ENCODE assay signal across 8 cellular contexts in genomic region chr11:76152086-76152658, GRCh38. TPM values are rescaled to one million over a fixed set of nuclear protein-coding genes. Genes with fewer than 3 reads are reported as not detected.
DNase-seq lines count a peak whose midpoint lies in the region; ATAC-seq and TF ChIP-seq lines count a peak whose summit lies in the region.

No MANE protein-coding gene starts in this region.

- H3K36me3 ChIP-seq in Caco-2 (ENCODE audit: control insufficient read depth, insufficient read depth, low read length): no peaks in the 10 kb centered on the region

- in situ Hi-C loops in KBM-7 (cut with MboI; ENCODE audit: low pct_unique_long_range_greater_than_20kb, low sequenced_read_pairs): no loop called here

- H3K27ac Mint-ChIP-seq in Caco-2 (ENCODE audit: unreplicated experiment): peak overlapping the region; percentile 90
- H3K27ac Mint-ChIP-seq in central memory CD8-positive, alpha-beta T cell (ENCODE audit: low read depth): peak overlapping the region; percentile 91

- DNase-seq in Caco-2 (peak; percentile 67 to 77), KBM-7 (peak; percentile 90), kidney glomerular epithelial cell (lab: John Stamatoyannopoulos, UW) (peak; percentile 64)
- DNase-seq in activated CD4-positive, CD25-positive, alpha-beta regulatory T cell (lab: John Stamatoyannopoulos, UW): peak; percentile 54 to 77 (median 68)
- peak; percentile 53 to 59 for DNase-seq in central memory CD8-positive, alpha-beta T cell (ENCODE audit: low spot score in 2 of 2)
- DNase-seq in stimulated activated CD4-positive, alpha-beta T cell treated with anti-CD3 and anti-CD28 coated beads, Interleukin-1b, Interleukin-23, amount 100 ng/mL, for 24 hours (ENCODE audit: low read depth in 4 of 4, low spot score in 1 of 4): peak; percentile 70 to 88 (median 78)

- no peaks in the 10 kb centered on the region for H3K27me3 Mint-ChIP-seq in Caco-2 (ENCODE audit: insufficient read depth, unreplicated experiment)
- H3K27me3 Mint-ChIP-seq in central memory CD8-positive, alpha-beta T cell: no peaks in the 10 kb centered on the region

- BruUV-seq in Caco-2 (replicated peaks; lab: Mats Ljungman, UMichigan): no TSS peak

- peaks cover 63% of the 10 kb centered on the region for H3K4me1 Mint-ChIP-seq in Caco-2 (ENCODE audit: low read depth, unreplicated experiment)
- H3K4me1 Mint-ChIP-seq in central memory CD8-positive, alpha-beta T cell: peaks cover 34% of the 10 kb centered on the region

- no peaks in the 10 kb centered on the region for H3K9me3 ChIP-seq in Caco-2

- CTCF ChIA-PET in Caco-2 (lab: Charles Lee): interaction anchor here (0.8 to 2.0 kb wide), 5 partner anchors 21 to 255 kb away, joined by 3 to 6 read pairs (median 3); no protein-coding TSS in a partner anchor

- no peaks in the 10 kb centered on the region for H3K27me3 ChIP-seq in Caco-2 (replicated peaks; ENCODE audit: control insufficient read depth, insufficient read depth, low read length)

- H3K4me1 ChIP-seq in Caco-2: peaks cover 79% of the 10 kb centered on the region

- H3K4me3 Mint-ChIP-seq in Caco-2 (ENCODE audit: unreplicated experiment): peak overlapping the region; percentile 56
- peak overlapping the region; percentile 70 for H3K4me3 Mint-ChIP-seq in central memory CD8-positive, alpha-beta T cell

- peaks cover 6% of the 10 kb centered on the region for H3K36me3 Mint-ChIP-seq in Caco-2 (ENCODE audit: insufficient read depth, unreplicated experiment)
- H3K36me3 Mint-ChIP-seq in central memory CD8-positive, alpha-beta T cell (ENCODE audit: insufficient read depth): peaks cover 6% of the 10 kb centered on the region

- intact Hi-C loops in Caco-2 (cut with micrococcal nuclease; ENCODE audit: unreplicated experiment): loop anchor here (2.0 kb wide), 1 partner anchor 55 kb away; the partner anchor contains the start of gene WNT11

- peak in 1 of 2 experiments; percentile 29 for TF ChIP-seq CTCF in Caco-2 (IDR thresholded peaks at IDR 0.05; ENCODE audit: insufficient read depth in 1 of 2, low read depth in 1 of 2, low read length in 1 of 2, severe bottlenecking in 1 of 2, unreplicated experiment in 1 of 2)

- POLR2A ChIA-PET in Caco-2 (lab: Charles Lee): interaction anchor here (0.8 kb wide), 1 partner anchor 56 kb away, joined by 3 read pairs; no protein-coding TSS in a partner anchor

- no peak overlapping the region for H3K4me3 ChIP-seq in Caco-2 (ENCODE audit: low read depth, low read length)

- ATAC-seq in GM21529 (IDR thresholded peaks at IDR 0.05; ENCODE audit: unreplicated experiment) (peak; percentile 74), GM19397 (IDR thresholded peaks at IDR 0.05; ENCODE audit: unreplicated experiment) (no peak)
- peak; percentile 55 for ATAC-seq in central memory CD8-positive, alpha-beta T cell (replicated peaks; ENCODE audit: extremely low read depth, poor library complexity, severe bottlenecking)

- H3K9me3 Mint-ChIP-seq in Caco-2 (ENCODE audit: unreplicated experiment): no peaks in the 10 kb centered on the region
- no peaks in the 10 kb centered on the region for H3K9me3 Mint-ChIP-seq in central memory CD8-positive, alpha-beta T cell

RNA-seq across cellular contexts. Expression of gene WNT11, which starts 54.1 kb away (rescaled TPM):
- total RNA-seq in Caco-2 (2022): 22.6 and 29.0 TPM in 2 replicates
